In genomic region chr1:53394306-53394705, GRCh38 we compare ENCODE assay signal across 11 cellular contexts.
DNase-seq lines count a peak whose midpoint lies in the region; ATAC-seq and TF ChIP-seq lines count a peak whose summit lies in the region.
"Had no signal": no experiment of that assay in that cellular context is flagged by ENCODE, and none has a peak within 500 bp of the region (broad histone marks: within the 10 kb centered on the region; RNA-seq: fewer than 3 reads in every experiment).

No MANE protein-coding gene starts in this region.

- 73% methylated on average over 3 of the region's 6 CpGs for WGBS in mammary epithelial cell (ENCODE audit: low coverage, missing lambda C conversion rate)
- no CpG with 5 or more reads among the region's 6 CpGs for whole genome bisulfite sequencing in neuronal stem cell (ENCODE audit: extremely low coverage in 2 of 2, insufficient read length in 2 of 2, insufficient replicate concordance in 1 of 2), 2 donors

- H2BK15ac ChIP-seq in neuronal stem cell (ENCODE audit: low read length): peak overlapping the region; percentile 75

- no peaks in the 10 kb centered on the region for H4K20me1 ChIP-seq in mammary epithelial cell (ENCODE audit: insufficient read depth, low read length)

- H4K8ac ChIP-seq in neuronal stem cell (ENCODE audit: low read depth, low read length): no peak overlapping the region

- H3K4me1 ChIP-seq in mammary epithelial cell (ENCODE audit: insufficient read depth, low read length): peaks cover 6% of the 10 kb centered on the region
- H3K4me1 ChIP-seq in neuronal stem cell (ENCODE audit: control insufficient read depth in 2 of 2, insufficient read depth in 1 of 2, low read depth in 1 of 2, low read length in 2 of 2): peaks cover 6 to 10% of the 10 kb centered on the region in 2 donors

- no peak for TF ChIP-seq CTCF in mammary epithelial cell (conservative IDR thresholded peaks at IDR 0.05 in 1 of 2, IDR thresholded peaks at IDR 0.05 in 1 of 2; ENCODE audit: extremely low read depth in 1 of 2, insufficient read depth in 1 of 2, low read depth in 1 of 2, low read length in 2 of 2)
- no peak for TF ChIP-seq CTCF in MCF 10A (IDR thresholded peaks at IDR 0.05; ENCODE audit: unreplicated experiment)

- ATAC-seq in GM18870 (IDR thresholded peaks at IDR 0.05; ENCODE audit: unreplicated experiment) (no peak), sciatic nerve (no peak)
- no peak for ATAC-seq in stimulated activated naive CD8-positive, alpha-beta T cell treated with anti-CD3 and anti-CD28 coated beads, Interleukin-15, Interleukin-2, amounts not matched to agents 100 U/mL and 50 U/mL, for 24 hours

- no peak overlapping the region for H3K4me3 Mint-ChIP-seq in MCF 10A (ENCODE audit: unreplicated experiment)
- H3K4me3 Mint-ChIP-seq in dendritic cell treated with granulocyte-macrophage colony-stimulating factor and Interleukin-4, amounts not matched to agents 40 ng/mL and 50 ng/mL, for 4 days: no peak overlapping the region
- H3K4me3 Mint-ChIP-seq: B cell; CD4-positive, alpha-beta memory T cell had no signal

- H3K79me2 ChIP-seq in mammary epithelial cell (ENCODE audit: insufficient read depth, low read length): no peaks in the 10 kb centered on the region

- no peak overlapping the region for H3K4me3 ChIP-seq in mammary epithelial cell (replicated peaks in 1 of 3; ENCODE audit: insufficient read depth in 1 of 3, low read depth in 2 of 3, low read length in 3 of 3)
- no peak overlapping the region for H3K4me3 ChIP-seq in neuronal stem cell (ENCODE audit: low read length in 2 of 2)

- in situ Hi-C loops in mammary epithelial cell (cut with MboI; ENCODE audit: low sequenced_read_pairs in 2 of 2): loop anchor here (5.0 kb wide), 1 partner anchor 117 kb away; no protein-coding TSS in a partner anchor

- no peak overlapping the region for H4K91ac ChIP-seq in neuronal stem cell (ENCODE audit: low read depth, low read length, poor library complexity)

- H3K27me3 Mint-ChIP-seq in MCF 10A (ENCODE audit: insufficient read depth, unreplicated experiment): peaks cover 13% of the 10 kb centered on the region
- peaks cover 6% of the 10 kb centered on the region for H3K27me3 Mint-ChIP-seq in dendritic cell treated with granulocyte-macrophage colony-stimulating factor and Interleukin-4, amounts not matched to agents 40 ng/mL and 50 ng/mL, for 4 days
- H3K27me3 Mint-ChIP-seq: B cell; CD4-positive, alpha-beta memory T cell had no signal

- H3K9me3 ChIP-seq in mammary epithelial cell (replicated peaks; ENCODE audit: insufficient read depth, low read length) (no peaks in the 10 kb centered on the region), neuronal stem cell (replicated peaks in 1 of 2; ENCODE audit: control insufficient read depth in 2 of 2, insufficient read depth in 1 of 2, low read depth in 1 of 2, low read length in 2 of 2) (no peaks in the 10 kb centered on the region)

- H3K14ac ChIP-seq in neuronal stem cell (ENCODE audit: low read length): no peak overlapping the region

- intact Hi-C loops in mammary epithelial cell (cut with micrococcal nuclease): no loop called here
- intact Hi-C loops in MCF 10A (cut with micrococcal nuclease): no loop called here
- intact Hi-C loops in dendritic cell treated with granulocyte-macrophage colony-stimulating factor and Interleukin-4, amounts not matched to agents 40 ng/mL and 50 ng/mL, for 4 days (cut with micrococcal nuclease): no loop called here
- intact Hi-C loops in sciatic nerve (cut with DNase I): no loop called here

- H3K18ac ChIP-seq in neuronal stem cell (ENCODE audit: low read length): peak overlapping the region; percentile 49

- no peaks in the 10 kb centered on the region for H3K79me1 ChIP-seq in neuronal stem cell (ENCODE audit: low read depth, low read length)

- no peak overlapping the region for H3K27ac ChIP-seq in mammary epithelial cell (ENCODE audit: insufficient read depth, low read depth, low read length)
- no peak overlapping the region for H3K27ac ChIP-seq in neuronal stem cell (replicated peaks; ENCODE audit: low read length)
- H3K27ac ChIP-seq: C4-2B had no signal

- no peak overlapping the region for H3K4ac ChIP-seq in neuronal stem cell (ENCODE audit: low read length)

- H2AK5ac ChIP-seq in neuronal stem cell (ENCODE audit: low read depth, low read length): peak overlapping the region; percentile 95

- H3K23ac ChIP-seq in neuronal stem cell (ENCODE audit: low read depth, low read length, poor library complexity): peak overlapping the region; percentile 61

- H2AFZ ChIP-seq in mammary epithelial cell (ENCODE audit: low read depth, low read length): peak overlapping the region; percentile 24
- peak overlapping the region; percentile 12 for H2AFZ ChIP-seq in neuronal stem cell (ENCODE audit: low read length)

- no peak overlapping the region for H3K27ac Mint-ChIP-seq in MCF 10A (ENCODE audit: low read depth, unreplicated experiment)
- H3K27ac Mint-ChIP-seq in dendritic cell treated with granulocyte-macrophage colony-stimulating factor and Interleukin-4, amounts not matched to agents 40 ng/mL and 50 ng/mL, for 4 days: peak overlapping the region; percentile 6
- H3K27ac Mint-ChIP-seq: B cell had no signal

- H3K36me3 Mint-ChIP-seq in MCF 10A (ENCODE audit: insufficient read depth, unreplicated experiment): no peaks in the 10 kb centered on the region
- no peaks in the 10 kb centered on the region for H3K36me3 Mint-ChIP-seq in dendritic cell treated with granulocyte-macrophage colony-stimulating factor and Interleukin-4, amounts not matched to agents 40 ng/mL and 50 ng/mL, for 4 days (ENCODE audit: low read depth)
- H3K36me3 Mint-ChIP-seq: CD4-positive, alpha-beta memory T cell had no signal

- H3K36me3 ChIP-seq in mammary epithelial cell (ENCODE audit: insufficient read depth, low read length) (no peaks in the 10 kb centered on the region), neuronal stem cell (replicated peaks in 1 of 2; ENCODE audit: control insufficient read depth in 2 of 2, insufficient read depth in 2 of 2, low read length in 2 of 2) (no peaks in the 10 kb centered on the region)

- peaks cover 6% of the 10 kb centered on the region for H3K4me1 Mint-ChIP-seq in MCF 10A (ENCODE audit: insufficient read depth, unreplicated experiment)
- peaks cover 23% of the 10 kb centered on the region for H3K4me1 Mint-ChIP-seq in dendritic cell treated with granulocyte-macrophage colony-stimulating factor and Interleukin-4, amounts not matched to agents 40 ng/mL and 50 ng/mL, for 4 days (ENCODE audit: low read depth)

- no peak overlapping the region for H2BK12ac ChIP-seq in neuronal stem cell (ENCODE audit: low read length)

- POLR2A ChIA-PET in MCF 10A (lab: Yijun Ruan, JAX): interaction anchor here (2.4 kb wide), 1 partner anchor 116 kb away, joined by 10 read pairs; no protein-coding TSS in a partner anchor

- H3K27me3 ChIP-seq in mammary epithelial cell (ENCODE audit: insufficient read depth, low read length) (no peaks in the 10 kb centered on the region), neuronal stem cell (ENCODE audit: control insufficient read depth in 3 of 3, insufficient read depth in 3 of 3, low read depth in 1 of 3, low read length in 3 of 3) (no peaks in the 10 kb centered on the region)

- H2BK5ac ChIP-seq in neuronal stem cell (ENCODE audit: low read length): no peak overlapping the region

- CTCF ChIA-PET in mammary epithelial cell (lab: Charles Lee; ENCODE audit: low non-redundant PET): no interaction called here
- CTCF ChIA-PET in MCF 10A (lab: Yijun Ruan, JAX): interaction anchor here (0.8 to 16.0 kb wide), 7 partner anchors 9 to 133 kb away, joined by 4 to 227 read pairs (median 7); no protein-coding TSS in a partner anchor

- BruUV-seq in mammary epithelial cell (replicated peaks; lab: Mats Ljungman, UMichigan): no TSS peak
- no TSS peak for BruUV-seq in MCF 10A (replicated peaks; lab: Mats Ljungman, UMichigan)

- dilution Hi-C loops in mammary epithelial cell (cut with HindIII; ENCODE audit: low sequenced_read_pairs): no loop called here

- H3K4me2 ChIP-seq in mammary epithelial cell (ENCODE audit: insufficient read depth, low read depth, low read length): no peak overlapping the region
- H3K4me2 ChIP-seq in neuronal stem cell (ENCODE audit: insufficient read depth, low read length, poor library complexity, severe bottlenecking): no peak overlapping the region

- no peak overlapping the region for H2BK120ac ChIP-seq in neuronal stem cell (ENCODE audit: low read depth, low read length)

- H3K9me3 Mint-ChIP-seq in MCF 10A (ENCODE audit: unreplicated experiment): no peaks in the 10 kb centered on the region
- H3K9me3 Mint-ChIP-seq in dendritic cell treated with granulocyte-macrophage colony-stimulating factor and Interleukin-4, amounts not matched to agents 40 ng/mL and 50 ng/mL, for 4 days: no peaks in the 10 kb centered on the region
- H3K9me3 Mint-ChIP-seq: CD4-positive, alpha-beta memory T cell had no signal

- DNase-seq in mammary epithelial cell: no peak
- DNase-seq in MCF 10A (ENCODE audit: unreplicated experiment): no peak
- DNase-seq in neuronal stem cell (ENCODE audit: low spot score): no peak
- no peak for DNase-seq in stimulated activated naive CD8-positive, alpha-beta T cell treated with anti-CD3 and anti-CD28 coated beads, Interleukin-15, Interleukin-2, amounts not matched to agents 100 U/mL and 50 U/mL, for 24 hours
- DNase-seq in sciatic nerve (ENCODE audit: low spot score): no peak
- DNase-seq: CD4-positive, alpha-beta memory T cell; DMS79 had no signal

- H3K9ac ChIP-seq in mammary epithelial cell (ENCODE audit: insufficient read depth, low read length): no peak overlapping the region
- H3K9ac ChIP-seq in neuronal stem cell (ENCODE audit: low read depth, low read length, poor library complexity): no peak overlapping the region
